ENCODE assay signal across 1 cellular context in the genomic region with DNA sequence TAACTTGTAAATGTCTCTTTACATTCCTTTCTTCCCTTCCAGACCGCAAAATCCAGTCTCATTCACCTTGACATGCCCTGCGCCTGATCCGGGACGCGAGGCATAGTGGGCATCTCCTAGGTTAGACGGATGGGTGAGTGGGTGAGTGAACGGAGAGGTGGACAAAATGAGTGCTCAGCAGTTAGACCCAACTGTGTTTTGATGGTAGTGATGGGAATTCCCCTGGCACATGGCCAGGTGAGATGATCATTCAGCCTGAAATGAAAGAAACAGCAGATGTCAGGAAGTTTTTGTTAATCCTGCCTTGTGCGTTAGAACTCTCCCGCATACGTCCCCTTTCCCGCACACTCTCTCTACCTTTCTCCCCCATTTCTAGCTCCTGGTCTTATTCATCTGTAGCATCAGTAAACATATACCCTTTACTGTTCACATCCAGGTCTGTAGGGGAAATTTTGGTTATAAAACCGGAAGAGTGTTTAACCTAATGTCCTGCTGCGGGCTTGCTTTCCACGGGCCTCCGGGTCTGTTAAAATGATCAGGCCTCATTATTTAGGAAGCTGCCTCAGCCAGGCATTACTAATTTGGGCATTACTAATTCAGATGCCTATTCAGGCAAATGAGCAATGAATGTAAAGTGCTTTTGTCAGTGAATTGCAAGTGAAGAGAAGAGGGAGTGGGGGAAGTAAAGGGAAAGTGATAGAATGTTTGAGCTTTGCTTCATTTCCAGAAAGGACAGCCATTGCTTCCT.
TF ChIP-seq lines count a peak whose summit lies in the region.

No MANE protein-coding gene starts in this region.

TF ChIP-seq in GM12878, 131 proteins besides CTCF, POLR2A, EP300 and RAD21 (continued from another document and continues in another):
- no peak for TF ChIP-seq ZZZ3 (IDR thresholded peaks at IDR 0.05; ENCODE audit: control insufficient read depth, insufficient read length, low read depth)
- TF ChIP-seq EGR1 (IDR thresholded peaks at IDR 0.05; ENCODE audit: borderline replicate concordance in 1 of 2, low read depth in 2 of 2, low read length in 2 of 2), result no peak
- TF ChIP-seq JUNB (IDR thresholded peaks at IDR 0.05), result peak; percentile 29; the same call in 1 of the 2 replicates
- no peak for TF ChIP-seq GATAD2B (conservative IDR thresholded peaks at IDR 0.05; ENCODE audit: low read depth)
- TF ChIP-seq BACH1 (IDR thresholded peaks at IDR 0.05; ENCODE audit: borderline replicate concordance), result no peak
- TF ChIP-seq CBFB (IDR thresholded peaks at IDR 0.05; ENCODE audit: low read depth), result no peak
- TF ChIP-seq, protein P1, sequence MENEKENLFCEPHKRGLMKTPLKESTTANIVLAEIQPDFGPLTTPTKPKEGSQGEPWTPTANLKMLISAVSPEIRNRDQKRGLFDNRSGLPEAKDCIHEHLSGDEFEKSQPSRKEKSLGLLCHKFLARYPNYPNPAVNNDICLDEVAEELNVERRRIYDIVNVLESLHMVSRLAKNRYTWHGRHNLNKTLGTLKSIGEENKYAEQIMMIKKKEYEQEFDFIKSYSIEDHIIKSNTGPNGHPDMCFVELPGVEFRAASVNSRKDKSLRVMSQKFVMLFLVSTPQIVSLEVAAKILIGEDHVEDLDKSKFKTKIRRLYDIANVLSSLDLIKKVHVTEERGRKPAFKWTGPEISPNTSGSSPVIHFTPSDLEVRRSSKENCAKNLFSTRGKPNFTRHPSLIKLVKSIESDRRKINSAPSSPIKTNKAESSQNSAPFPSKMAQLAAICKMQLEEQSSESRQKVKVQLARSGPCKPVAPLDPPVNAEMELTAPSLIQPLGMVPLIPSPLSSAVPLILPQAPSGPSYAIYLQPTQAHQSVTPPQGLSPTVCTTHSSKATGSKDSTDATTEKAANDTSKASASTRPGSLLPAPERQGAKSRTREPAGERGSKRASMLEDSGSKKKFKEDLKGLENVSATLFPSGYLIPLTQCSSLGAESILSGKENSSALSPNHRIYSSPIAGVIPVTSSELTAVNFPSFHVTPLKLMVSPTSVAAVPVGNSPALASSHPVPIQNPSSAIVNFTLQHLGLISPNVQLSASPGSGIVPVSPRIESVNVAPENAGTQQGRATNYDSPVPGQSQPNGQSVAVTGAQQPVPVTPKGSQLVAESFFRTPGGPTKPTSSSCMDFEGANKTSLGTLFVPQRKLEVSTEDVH (IDR thresholded peaks at IDR 0.05; ENCODE audit: low read depth, partially characterized antibody), result no peak
- TF ChIP-seq, protein P2, sequence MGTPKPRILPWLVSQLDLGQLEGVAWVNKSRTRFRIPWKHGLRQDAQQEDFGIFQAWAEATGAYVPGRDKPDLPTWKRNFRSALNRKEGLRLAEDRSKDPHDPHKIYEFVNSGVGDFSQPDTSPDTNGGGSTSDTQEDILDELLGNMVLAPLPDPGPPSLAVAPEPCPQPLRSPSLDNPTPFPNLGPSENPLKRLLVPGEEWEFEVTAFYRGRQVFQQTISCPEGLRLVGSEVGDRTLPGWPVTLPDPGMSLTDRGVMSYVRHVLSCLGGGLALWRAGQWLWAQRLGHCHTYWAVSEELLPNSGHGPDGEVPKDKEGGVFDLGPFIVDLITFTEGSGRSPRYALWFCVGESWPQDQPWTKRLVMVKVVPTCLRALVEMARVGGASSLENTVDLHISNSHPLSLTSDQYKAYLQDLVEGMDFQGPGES (IDR thresholded peaks at IDR 0.05), result no peak
- TF ChIP-seq TCF7 (IDR thresholded peaks at IDR 0.05; ENCODE audit: borderline replicate concordance), result no peak
- no peak for TF ChIP-seq EZH2 (IDR thresholded peaks at IDR 0.05; ENCODE audit: borderline replicate concordance, control insufficient read depth, low read depth, low read length)
- TF ChIP-seq BRCA1 (IDR thresholded peaks at IDR 0.05; ENCODE audit: low read depth, low read length), result no peak
- TF ChIP-seq POLR2AphosphoS2 (IDR thresholded peaks at IDR 0.05; ENCODE audit: low read depth, low read length), result 0 out of 2 replicates have a peak, but pooled peaks have one; percentile 49
- no peak for TF ChIP-seq SREBF1 (IDR thresholded peaks at IDR 0.05; ENCODE audit: low read length)
- 0 out of 2 replicates have a peak, but pooled peaks have one; percentile 51 for TF ChIP-seq DPF2 (IDR thresholded peaks at IDR 0.05)
- no peak for TF ChIP-seq GABPA (IDR thresholded peaks at IDR 0.05; ENCODE audit: low read depth)
- TF ChIP-seq, protein P3, sequence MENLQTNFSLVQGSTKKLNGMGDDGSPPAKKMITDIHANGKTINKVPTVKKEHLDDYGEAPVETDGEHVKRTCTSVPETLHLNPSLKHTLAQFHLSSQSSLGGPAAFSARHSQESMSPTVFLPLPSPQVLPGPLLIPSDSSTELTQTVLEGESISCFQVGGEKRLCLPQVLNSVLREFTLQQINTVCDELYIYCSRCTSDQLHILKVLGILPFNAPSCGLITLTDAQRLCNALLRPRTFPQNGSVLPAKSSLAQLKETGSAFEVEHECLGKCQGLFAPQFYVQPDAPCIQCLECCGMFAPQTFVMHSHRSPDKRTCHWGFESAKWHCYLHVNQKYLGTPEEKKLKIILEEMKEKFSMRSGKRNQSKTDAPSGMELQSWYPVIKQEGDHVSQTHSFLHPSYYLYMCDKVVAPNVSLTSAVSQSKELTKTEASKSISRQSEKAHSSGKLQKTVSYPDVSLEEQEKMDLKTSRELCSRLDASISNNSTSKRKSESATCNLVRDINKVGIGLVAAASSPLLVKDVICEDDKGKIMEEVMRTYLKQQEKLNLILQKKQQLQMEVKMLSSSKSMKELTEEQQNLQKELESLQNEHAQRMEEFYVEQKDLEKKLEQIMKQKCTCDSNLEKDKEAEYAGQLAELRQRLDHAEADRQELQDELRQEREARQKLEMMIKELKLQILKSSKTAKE (IDR thresholded peaks at IDR 0.05; ENCODE audit: low read depth, poor library complexity, severe bottlenecking), result peak; percentile 76
- peak; percentile 61 for TF ChIP-seq MTA2 (IDR thresholded peaks at IDR 0.05; ENCODE audit: low read depth)
- TF ChIP-seq SMAD5 (IDR thresholded peaks at IDR 0.05; ENCODE audit: low read depth), result peak; percentile 85
- no peak for TF ChIP-seq PAX8 (IDR thresholded peaks at IDR 0.05)
- TF ChIP-seq MTA3 (IDR thresholded peaks at IDR 0.05; ENCODE audit: borderline replicate concordance, low read length), result peak; percentile 57; the same call in 1 of the 2 replicates
- TF ChIP-seq SIX5 (IDR thresholded peaks at IDR 0.05; ENCODE audit: low read depth, low read length, severe bottlenecking), result no peak
- TF ChIP-seq NBN (IDR thresholded peaks at IDR 0.05), result peak; percentile 64; the same call in 1 of the 2 replicates
- TF ChIP-seq, protein P4, sequence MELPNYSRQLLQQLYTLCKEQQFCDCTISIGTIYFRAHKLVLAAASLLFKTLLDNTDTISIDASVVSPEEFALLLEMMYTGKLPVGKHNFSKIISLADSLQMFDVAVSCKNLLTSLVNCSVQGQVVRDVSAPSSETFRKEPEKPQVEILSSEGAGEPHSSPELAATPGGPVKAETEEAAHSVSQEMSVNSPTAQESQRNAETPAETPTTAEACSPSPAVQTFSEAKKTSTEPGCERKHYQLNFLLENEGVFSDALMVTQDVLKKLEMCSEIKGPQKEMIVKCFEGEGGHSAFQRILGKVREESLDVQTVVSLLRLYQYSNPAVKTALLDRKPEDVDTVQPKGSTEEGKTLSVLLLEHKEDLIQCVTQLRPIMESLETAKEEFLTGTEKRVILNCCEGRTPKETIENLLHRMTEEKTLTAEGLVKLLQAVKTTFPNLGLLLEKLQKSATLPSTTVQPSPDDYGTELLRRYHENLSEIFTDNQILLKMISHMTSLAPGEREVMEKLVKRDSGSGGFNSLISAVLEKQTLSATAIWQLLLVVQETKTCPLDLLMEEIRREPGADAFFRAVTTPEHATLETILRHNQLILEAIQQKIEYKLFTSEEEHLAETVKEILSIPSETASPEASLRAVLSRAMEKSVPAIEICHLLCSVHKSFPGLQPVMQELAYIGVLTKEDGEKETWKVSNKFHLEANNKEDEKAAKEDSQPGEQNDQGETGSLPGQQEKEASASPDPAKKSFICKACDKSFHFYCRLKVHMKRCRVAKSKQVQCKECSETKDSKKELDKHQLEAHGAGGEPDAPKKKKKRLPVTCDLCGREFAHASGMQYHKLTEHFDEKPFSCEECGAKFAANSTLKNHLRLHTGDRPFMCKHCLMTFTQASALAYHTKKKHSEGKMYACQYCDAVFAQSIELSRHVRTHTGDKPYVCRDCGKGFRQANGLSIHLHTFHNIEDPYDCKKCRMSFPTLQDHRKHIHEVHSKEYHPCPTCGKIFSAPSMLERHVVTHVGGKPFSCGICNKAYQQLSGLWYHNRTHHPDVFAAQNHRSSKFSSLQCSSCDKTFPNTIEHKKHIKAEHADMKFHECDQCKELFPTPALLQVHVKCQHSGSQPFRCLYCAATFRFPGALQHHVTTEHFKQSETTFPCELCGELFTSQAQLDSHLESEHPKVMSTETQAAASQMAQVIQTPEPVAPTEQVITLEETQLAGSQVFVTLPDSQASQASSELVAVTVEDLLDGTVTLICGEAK (IDR thresholded peaks at IDR 0.05; ENCODE audit: borderline replicate concordance), result no peak; the same call in 1 of the 2 replicates
- peak; percentile 22 for TF ChIP-seq FOXM1 (IDR thresholded peaks at IDR 0.05; ENCODE audit: low read depth, low read length)
- TF ChIP-seq MYB (IDR thresholded peaks at IDR 0.05; ENCODE audit: borderline replicate concordance, low read depth, low read length), result no peak; the same call in 1 of the 2 replicates
- no peak for TF ChIP-seq RFX5 (IDR thresholded peaks at IDR 0.05; ENCODE audit: low read depth, low read length)
- TF ChIP-seq HDAC2 (IDR thresholded peaks at IDR 0.05), result no peak
- TF ChIP-seq, protein P5, sequence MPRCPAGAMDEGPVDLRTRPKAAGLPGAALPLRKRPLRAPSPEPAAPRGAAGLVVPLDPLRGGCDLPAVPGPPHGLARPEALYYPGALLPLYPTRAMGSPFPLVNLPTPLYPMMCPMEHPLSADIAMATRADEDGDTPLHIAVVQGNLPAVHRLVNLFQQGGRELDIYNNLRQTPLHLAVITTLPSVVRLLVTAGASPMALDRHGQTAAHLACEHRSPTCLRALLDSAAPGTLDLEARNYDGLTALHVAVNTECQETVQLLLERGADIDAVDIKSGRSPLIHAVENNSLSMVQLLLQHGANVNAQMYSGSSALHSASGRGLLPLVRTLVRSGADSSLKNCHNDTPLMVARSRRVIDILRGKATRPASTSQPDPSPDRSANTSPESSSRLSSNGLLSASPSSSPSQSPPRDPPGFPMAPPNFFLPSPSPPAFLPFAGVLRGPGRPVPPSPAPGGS (IDR thresholded peaks at IDR 0.05; ENCODE audit: borderline replicate concordance, insufficient read depth, low read depth, low read length, poor library complexity, severe bottlenecking), result peak; percentile 29
- TF ChIP-seq EED (IDR thresholded peaks at IDR 0.05; ENCODE audit: low read depth), result peak; percentile 79
- TF ChIP-seq ZNF217 (IDR thresholded peaks at IDR 0.05), result no peak
- TF ChIP-seq, protein P6, sequence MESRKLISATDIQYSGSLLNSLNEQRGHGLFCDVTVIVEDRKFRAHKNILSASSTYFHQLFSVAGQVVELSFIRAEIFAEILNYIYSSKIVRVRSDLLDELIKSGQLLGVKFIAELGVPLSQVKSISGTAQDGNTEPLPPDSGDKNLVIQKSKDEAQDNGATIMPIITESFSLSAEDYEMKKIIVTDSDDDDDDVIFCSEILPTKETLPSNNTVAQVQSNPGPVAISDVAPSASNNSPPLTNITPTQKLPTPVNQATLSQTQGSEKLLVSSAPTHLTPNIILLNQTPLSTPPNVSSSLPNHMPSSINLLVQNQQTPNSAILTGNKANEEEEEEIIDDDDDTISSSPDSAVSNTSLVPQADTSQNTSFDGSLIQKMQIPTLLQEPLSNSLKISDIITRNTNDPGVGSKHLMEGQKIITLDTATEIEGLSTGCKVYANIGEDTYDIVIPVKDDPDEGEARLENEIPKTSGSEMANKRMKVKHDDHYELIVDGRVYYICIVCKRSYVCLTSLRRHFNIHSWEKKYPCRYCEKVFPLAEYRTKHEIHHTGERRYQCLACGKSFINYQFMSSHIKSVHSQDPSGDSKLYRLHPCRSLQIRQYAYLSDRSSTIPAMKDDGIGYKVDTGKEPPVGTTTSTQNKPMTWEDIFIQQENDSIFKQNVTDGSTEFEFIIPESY (IDR thresholded peaks at IDR 0.05), result no peak
- TF ChIP-seq, protein P7, sequence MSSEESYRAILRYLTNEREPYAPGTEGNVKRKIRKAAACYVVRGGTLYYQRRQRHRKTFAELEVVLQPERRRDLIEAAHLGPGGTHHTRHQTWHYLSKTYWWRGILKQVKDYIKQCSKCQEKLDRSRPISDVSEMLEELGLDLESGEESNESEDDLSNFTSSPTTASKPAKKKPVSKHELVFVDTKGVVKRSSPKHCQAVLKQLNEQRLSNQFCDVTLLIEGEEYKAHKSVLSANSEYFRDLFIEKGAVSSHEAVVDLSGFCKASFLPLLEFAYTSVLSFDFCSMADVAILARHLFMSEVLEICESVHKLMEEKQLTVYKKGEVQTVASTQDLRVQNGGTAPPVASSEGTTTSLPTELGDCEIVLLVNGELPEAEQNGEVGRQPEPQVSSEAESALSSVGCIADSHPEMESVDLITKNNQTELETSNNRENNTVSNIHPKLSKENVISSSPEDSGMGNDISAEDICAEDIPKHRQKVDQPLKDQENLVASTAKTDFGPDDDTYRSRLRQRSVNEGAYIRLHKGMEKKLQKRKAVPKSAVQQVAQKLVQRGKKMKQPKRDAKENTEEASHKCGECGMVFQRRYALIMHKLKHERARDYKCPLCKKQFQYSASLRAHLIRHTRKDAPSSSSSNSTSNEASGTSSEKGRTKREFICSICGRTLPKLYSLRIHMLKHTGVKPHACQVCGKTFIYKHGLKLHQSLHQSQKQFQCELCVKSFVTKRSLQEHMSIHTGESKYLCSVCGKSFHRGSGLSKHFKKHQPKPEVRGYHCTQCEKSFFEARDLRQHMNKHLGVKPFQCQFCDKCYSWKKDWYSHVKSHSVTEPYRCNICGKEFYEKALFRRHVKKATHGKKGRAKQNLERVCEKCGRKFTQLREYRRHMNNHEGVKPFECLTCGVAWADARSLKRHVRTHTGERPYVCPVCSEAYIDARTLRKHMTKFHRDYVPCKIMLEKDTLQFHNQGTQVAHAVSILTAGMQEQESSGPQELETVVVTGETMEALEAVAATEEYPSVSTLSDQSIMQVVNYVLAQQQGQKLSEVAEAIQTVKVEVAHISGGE (CRISPR knock-in tag; IDR thresholded peaks at IDR 0.05), result no peak
- TF ChIP-seq PAX5 (IDR thresholded peaks at IDR 0.05; ENCODE audit: borderline replicate concordance, low read depth, low read length), result 0 out of 2 replicates have a peak, but pooled peaks have one; percentile 28
- TF ChIP-seq ZNF384 (IDR thresholded peaks at IDR 0.05; ENCODE audit: borderline replicate concordance, low read depth, low read length), result no peak
- TF ChIP-seq, protein P8, sequence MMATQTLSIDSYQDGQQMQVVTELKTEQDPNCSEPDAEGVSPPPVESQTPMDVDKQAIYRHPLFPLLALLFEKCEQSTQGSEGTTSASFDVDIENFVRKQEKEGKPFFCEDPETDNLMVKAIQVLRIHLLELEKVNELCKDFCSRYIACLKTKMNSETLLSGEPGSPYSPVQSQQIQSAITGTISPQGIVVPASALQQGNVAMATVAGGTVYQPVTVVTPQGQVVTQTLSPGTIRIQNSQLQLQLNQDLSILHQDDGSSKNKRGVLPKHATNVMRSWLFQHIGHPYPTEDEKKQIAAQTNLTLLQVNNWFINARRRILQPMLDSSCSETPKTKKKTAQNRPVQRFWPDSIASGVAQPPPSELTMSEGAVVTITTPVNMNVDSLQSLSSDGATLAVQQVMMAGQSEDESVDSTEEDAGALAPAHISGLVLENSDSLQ (IDR thresholded peaks at IDR 0.05), result no peak; the same call in 1 of the 2 replicates
- TF ChIP-seq, protein P9, sequence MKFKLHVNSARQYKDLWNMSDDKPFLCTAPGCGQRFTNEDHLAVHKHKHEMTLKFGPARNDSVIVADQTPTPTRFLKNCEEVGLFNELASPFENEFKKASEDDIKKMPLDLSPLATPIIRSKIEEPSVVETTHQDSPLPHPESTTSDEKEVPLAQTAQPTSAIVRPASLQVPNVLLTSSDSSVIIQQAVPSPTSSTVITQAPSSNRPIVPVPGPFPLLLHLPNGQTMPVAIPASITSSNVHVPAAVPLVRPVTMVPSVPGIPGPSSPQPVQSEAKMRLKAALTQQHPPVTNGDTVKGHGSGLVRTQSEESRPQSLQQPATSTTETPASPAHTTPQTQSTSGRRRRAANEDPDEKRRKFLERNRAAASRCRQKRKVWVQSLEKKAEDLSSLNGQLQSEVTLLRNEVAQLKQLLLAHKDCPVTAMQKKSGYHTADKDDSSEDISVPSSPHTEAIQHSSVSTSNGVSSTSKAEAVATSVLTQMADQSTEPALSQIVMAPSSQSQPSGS (IDR thresholded peaks at IDR 0.05; ENCODE audit: low read length), result peak; percentile 70
